8 cellular contexts compared by ENCODE assay signal in genomic region chr19:50896591-50897190, GRCh38. TPM values are rescaled to one million over a fixed set of nuclear protein-coding genes. Genes with fewer than 3 reads are reported as not detected.
DNase-seq lines count a peak whose midpoint lies in the region; TF ChIP-seq lines count a peak whose summit lies in the region.

No MANE protein-coding gene starts in this region.

- in situ Hi-C loops in brain microvascular endothelial cell (cut with HindIII; ENCODE audit: low pct_ligation_motif_present, low sequenced_read_pairs), result no loop called here

- TF ChIP-seq CTCF in HFF-Myc (IDR thresholded peaks at IDR 0.05; ENCODE audit: low read depth, low read length, missing control alignments) (no peak), brain microvascular endothelial cell (IDR thresholded peaks at IDR 0.05; ENCODE audit: low read depth, low read length, missing control alignments) (no peak)

- no peaks in the 10 kb centered on the region for H3K27me3 ChIP-seq in brain microvascular endothelial cell (replicated peaks)

- DNase-seq in stimulated activated CD4-positive, alpha-beta T cell treated with anti-CD3 and anti-CD28 coated beads, Interleukin-15, amount 100 ng/mL, for 24 hours, result peak; percentile 35
- no peak for DNase-seq in stimulated activated CD4-positive, alpha-beta T cell treated with anti-CD3 and anti-CD28 coated beads, Interleukin-4, amount 100 ng/mL, for 4 hours
- DNase-seq in HFF-Myc (ENCODE audit: extremely low read depth, low read depth) (peak; percentile 40), M059J (ENCODE audit: low read depth) (peak; percentile 84), brain microvascular endothelial cell (peak; percentile 49), NCI-H2081 treated with DMSO at 0.1 percent for 48 hours (lab: John Stamatoyannopoulos, UW) (no peak), AG20443 (ENCODE audit: low spot score) (no peak), NCI-H1092 (lab: John Stamatoyannopoulos, UW) (no peak)

- no peak overlapping the region for H3K27ac ChIP-seq in brain microvascular endothelial cell

- no peak overlapping the region for H3K4me3 ChIP-seq in HFF-Myc (replicated peaks; ENCODE audit: low read depth, low read length)
- H3K4me3 ChIP-seq in brain microvascular endothelial cell (ENCODE audit: low read depth, low read length), result no peak overlapping the region

- no peaks in the 10 kb centered on the region for H3K36me3 ChIP-seq in brain microvascular endothelial cell (replicated peaks)

RNA-seq across cellular contexts. Expression of gene KLK4, which starts 14.5 kb away (rescaled TPM):
- total RNA-seq in M059J (2014; rRNA removed; shearing (Covaris generic)), result not detected in 2 replicates

RNA-seq across cellular contexts. Expression of gene KLK2, which starts 23.5 kb away (rescaled TPM):
- not detected in 2 replicates for total RNA-seq in M059J (2014; rRNA removed; shearing (Covaris generic))

RNA-seq across cellular contexts. Expression of gene KLK3, which starts 42.0 kb away (rescaled TPM):
- not detected in 2 replicates for total RNA-seq in M059J (2014; rRNA removed; shearing (Covaris generic))

RNA-seq across cellular contexts. Expression of gene KLK5, which starts 56.1 kb away (rescaled TPM):
- not detected in 2 replicates for total RNA-seq in M059J (2014; rRNA removed; shearing (Covaris generic))

Comparison
In these comparisons a context has a peak if more than half of its experiments do, and no peak if none do; other contexts are left out.
1. DNase-seq: peak in stimulated activated CD4-positive, alpha-beta T cell treated with anti-CD3 and anti-CD28 coated beads, Interleukin-15, amount 100 ng/mL, for 24 hours (single experiment), HFF-Myc (single experiment), M059J (single experiment) and brain microvascular endothelial cell (single experiment); none in stimulated activated CD4-positive, alpha-beta T cell treated with anti-CD3 and anti-CD28 coated beads, Interleukin-4, amount 100 ng/mL, for 4 hours (0 of 2), NCI-H2081 treated with DMSO at 0.1 percent for 48 hours (single experiment), AG20443 (single experiment) and NCI-H1092 (single experiment).